In genomic region chr11:115942043-115942442, GRCh38 we compare ENCODE assay signal across 18 cellular contexts.
DNase-seq lines count a peak whose midpoint lies in the region; ATAC-seq, FAIRE-seq and TF ChIP-seq lines count a peak whose summit lies in the region.
"Had no signal": no experiment of that assay in that cellular context is flagged by ENCODE, and none has a peak within 500 bp of the region (broad histone marks: within the 10 kb centered on the region; RNA-seq: fewer than 3 reads in every experiment).

No MANE protein-coding gene starts in this region.

- peak overlapping the region; percentile 55 for H3K27ac ChIP-seq in left ventricle myocardium inferior (replicated peaks)
- H3K27ac ChIP-seq in astrocyte (ENCODE audit: low read depth, low read length): peak overlapping the region; percentile 87
- H3K27ac ChIP-seq: PC-9 had no signal

- H3K27me3 ChIP-seq in left ventricle myocardium inferior (ENCODE audit: low read depth): peaks cover 51% of the 10 kb centered on the region
- H3K27me3 ChIP-seq in astrocyte (ENCODE audit: insufficient read depth, low read length): no peaks in the 10 kb centered on the region
- H3K27me3 ChIP-seq: BE2C had no signal

- H3K4me3 ChIP-seq in left ventricle myocardium inferior: no peak overlapping the region
- H3K4me3 ChIP-seq in astrocyte (ENCODE audit: insufficient read depth, low read depth, low read length): no peak overlapping the region
- H3K4me3 ChIP-seq: PC-9 had no signal

- peaks cover 30% of the 10 kb centered on the region for H3K4me1 Mint-ChIP-seq in astrocyte (ENCODE audit: low read depth, unreplicated experiment)
- H3K4me1 Mint-ChIP-seq in type B pancreatic cell (ENCODE audit: unreplicated experiment): peaks cover 4% of the 10 kb centered on the region
- H3K4me1 Mint-ChIP-seq: CD4-positive, alpha-beta memory T cell had no signal

- H4K20me1 ChIP-seq in astrocyte (ENCODE audit: insufficient read depth, low read length): no peaks in the 10 kb centered on the region

- H3K79me2 ChIP-seq in astrocyte (ENCODE audit: insufficient read depth, low read length): no peaks in the 10 kb centered on the region

- DNase-seq in left ventricle myocardium inferior (no peak), cardiac septum (ENCODE audit: low spot score) (no peak), astrocyte (ENCODE audit: low read depth) (no peak), kidney glomerular epithelial cell (lab: John Stamatoyannopoulos, UW) (peak; percentile 96), type B pancreatic cell (ENCODE audit: extremely low spot score, unreplicated experiment) (no peak), HTR-8/SVneo (ENCODE audit: insufficient read length, low spot score) (no peak)
- no peak for DNase-seq in activated CD8-positive, alpha-beta memory T cell treated with anti-CD3 and anti-CD28 coated beads, Interleukin-2, amount 50 U/mL, for 4 hours
- DNase-seq: 8988T; BE2C; CD4-positive, alpha-beta memory T cell; NCI-H1048; NCI-H1436; NCI-H1930; NCI-H226; NCI-H524 had no signal

- ATAC-seq in HG02623 (IDR thresholded peaks at IDR 0.05; ENCODE audit: unreplicated experiment): no peak

- H3K9me3 Mint-ChIP-seq in astrocyte (ENCODE audit: unreplicated experiment) (peaks cover 5% of the 10 kb centered on the region), type B pancreatic cell (peaks cover 7% of the 10 kb centered on the region)

- H3K4me1 ChIP-seq in left ventricle myocardium inferior (no peaks in the 10 kb centered on the region), astrocyte (ENCODE audit: insufficient read depth, low read length) (peaks cover 32% of the 10 kb centered on the region)
- H3K4me1 ChIP-seq: BE2C had no signal

- peak overlapping the region; percentile 59 for H3K9ac ChIP-seq in astrocyte (ENCODE audit: low read length)

- H3K4me2 ChIP-seq in astrocyte (ENCODE audit: low read length): peak overlapping the region; percentile 37
- H3K4me2 ChIP-seq: PC-9 had no signal

- H3K4me3 Mint-ChIP-seq in astrocyte (ENCODE audit: unreplicated experiment): no peak overlapping the region
- no peak overlapping the region for H3K4me3 Mint-ChIP-seq in type B pancreatic cell
- H3K4me3 Mint-ChIP-seq: CD4-positive, alpha-beta memory T cell had no signal

- H3K27ac Mint-ChIP-seq in astrocyte (ENCODE audit: unreplicated experiment): peak overlapping the region; percentile 98
- H3K27ac Mint-ChIP-seq in type B pancreatic cell: peak overlapping the region; percentile 15
- H3K27ac Mint-ChIP-seq: CD4-positive, alpha-beta memory T cell had no signal

- H3K27me3 Mint-ChIP-seq in astrocyte (ENCODE audit: low read depth, unreplicated experiment) (peaks cover 18% of the 10 kb centered on the region), type B pancreatic cell (peaks cover 34% of the 10 kb centered on the region)
- H3K27me3 Mint-ChIP-seq: CD4-positive, alpha-beta memory T cell had no signal

- H3K36me3 ChIP-seq in left ventricle myocardium inferior (no peaks in the 10 kb centered on the region), astrocyte (ENCODE audit: insufficient read depth, low read length) (no peaks in the 10 kb centered on the region)
- H3K36me3 ChIP-seq: BE2C had no signal

- intact Hi-C loops in left ventricle myocardium inferior (cut with micrococcal nuclease) (no loop called here), cardiac septum (cut with DNase I) (no loop called here)

- no peaks in the 10 kb centered on the region for H3K9me3 ChIP-seq in left ventricle myocardium inferior (replicated peaks)
- no peaks in the 10 kb centered on the region for H3K9me3 ChIP-seq in astrocyte (ENCODE audit: insufficient read depth, low read depth, low read length)
- H3K9me3 ChIP-seq: BE2C had no signal

- FAIRE-seq in astrocyte (lab: Jason Lieb, UNC) (no peak), HTR-8/SVneo (lab: Jason Lieb, UNC) (no peak)
- FAIRE-seq: GM18507 had no signal

- no peak for TF ChIP-seq CTCF in left ventricle myocardium inferior (IDR thresholded peaks at IDR 0.05; ENCODE audit: borderline replicate concordance)
- no peak for TF ChIP-seq CTCF in astrocyte (IDR thresholded peaks at IDR 0.05; ENCODE audit: insufficient read depth, low read depth, low read length)
- TF ChIP-seq CTCF in type B pancreatic cell (conservative IDR thresholded peaks at IDR 0.05): no peak

- H3K36me3 Mint-ChIP-seq in astrocyte (ENCODE audit: low read depth, unreplicated experiment) (peaks cover 4% of the 10 kb centered on the region), type B pancreatic cell (no peaks in the 10 kb centered on the region)
- H3K36me3 Mint-ChIP-seq: CD4-positive, alpha-beta memory T cell had no signal

- H2AFZ ChIP-seq in astrocyte (ENCODE audit: low read depth, low read length): no peak overlapping the region
- H2AFZ ChIP-seq: PC-9 had no signal
